ENCODE assay signal across 1 cellular context in the genomic region with DNA sequence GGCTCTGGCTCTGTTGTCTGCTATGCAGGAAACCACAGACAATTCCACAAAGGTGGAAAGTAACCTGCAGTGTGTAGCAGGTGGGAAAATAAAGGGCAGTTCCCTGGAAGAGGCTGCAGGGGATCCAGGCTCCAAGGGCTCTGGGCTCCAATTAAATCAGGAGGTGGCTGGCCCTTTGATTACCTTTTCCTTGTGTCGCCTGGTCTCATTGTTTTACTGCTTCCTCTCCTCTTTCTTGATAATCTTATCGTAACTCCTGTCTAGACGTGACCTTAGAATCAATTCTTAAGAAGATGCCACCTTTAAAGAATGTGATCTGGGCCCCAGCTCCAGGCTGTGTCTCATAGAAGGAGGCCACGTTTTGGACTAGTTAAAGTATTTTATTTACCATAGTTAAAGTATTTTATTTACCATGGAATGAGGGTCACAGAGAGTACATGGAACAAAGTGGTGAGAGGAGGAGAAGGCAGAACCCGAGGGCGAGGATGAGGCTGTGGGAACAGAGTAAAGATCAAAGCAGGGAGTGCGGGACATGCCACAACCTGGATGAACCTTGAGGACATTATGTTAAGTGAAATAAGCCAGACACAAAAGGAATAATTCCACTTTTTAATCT.
TF ChIP-seq lines count a peak whose summit lies in the region.

No MANE protein-coding gene starts in this region.

TF ChIP-seq in HepG2, 621 proteins besides CTCF, POLR2A, EP300 and RAD21 (continued from another document and continues in another):
- TF ChIP-seq, protein P1, sequence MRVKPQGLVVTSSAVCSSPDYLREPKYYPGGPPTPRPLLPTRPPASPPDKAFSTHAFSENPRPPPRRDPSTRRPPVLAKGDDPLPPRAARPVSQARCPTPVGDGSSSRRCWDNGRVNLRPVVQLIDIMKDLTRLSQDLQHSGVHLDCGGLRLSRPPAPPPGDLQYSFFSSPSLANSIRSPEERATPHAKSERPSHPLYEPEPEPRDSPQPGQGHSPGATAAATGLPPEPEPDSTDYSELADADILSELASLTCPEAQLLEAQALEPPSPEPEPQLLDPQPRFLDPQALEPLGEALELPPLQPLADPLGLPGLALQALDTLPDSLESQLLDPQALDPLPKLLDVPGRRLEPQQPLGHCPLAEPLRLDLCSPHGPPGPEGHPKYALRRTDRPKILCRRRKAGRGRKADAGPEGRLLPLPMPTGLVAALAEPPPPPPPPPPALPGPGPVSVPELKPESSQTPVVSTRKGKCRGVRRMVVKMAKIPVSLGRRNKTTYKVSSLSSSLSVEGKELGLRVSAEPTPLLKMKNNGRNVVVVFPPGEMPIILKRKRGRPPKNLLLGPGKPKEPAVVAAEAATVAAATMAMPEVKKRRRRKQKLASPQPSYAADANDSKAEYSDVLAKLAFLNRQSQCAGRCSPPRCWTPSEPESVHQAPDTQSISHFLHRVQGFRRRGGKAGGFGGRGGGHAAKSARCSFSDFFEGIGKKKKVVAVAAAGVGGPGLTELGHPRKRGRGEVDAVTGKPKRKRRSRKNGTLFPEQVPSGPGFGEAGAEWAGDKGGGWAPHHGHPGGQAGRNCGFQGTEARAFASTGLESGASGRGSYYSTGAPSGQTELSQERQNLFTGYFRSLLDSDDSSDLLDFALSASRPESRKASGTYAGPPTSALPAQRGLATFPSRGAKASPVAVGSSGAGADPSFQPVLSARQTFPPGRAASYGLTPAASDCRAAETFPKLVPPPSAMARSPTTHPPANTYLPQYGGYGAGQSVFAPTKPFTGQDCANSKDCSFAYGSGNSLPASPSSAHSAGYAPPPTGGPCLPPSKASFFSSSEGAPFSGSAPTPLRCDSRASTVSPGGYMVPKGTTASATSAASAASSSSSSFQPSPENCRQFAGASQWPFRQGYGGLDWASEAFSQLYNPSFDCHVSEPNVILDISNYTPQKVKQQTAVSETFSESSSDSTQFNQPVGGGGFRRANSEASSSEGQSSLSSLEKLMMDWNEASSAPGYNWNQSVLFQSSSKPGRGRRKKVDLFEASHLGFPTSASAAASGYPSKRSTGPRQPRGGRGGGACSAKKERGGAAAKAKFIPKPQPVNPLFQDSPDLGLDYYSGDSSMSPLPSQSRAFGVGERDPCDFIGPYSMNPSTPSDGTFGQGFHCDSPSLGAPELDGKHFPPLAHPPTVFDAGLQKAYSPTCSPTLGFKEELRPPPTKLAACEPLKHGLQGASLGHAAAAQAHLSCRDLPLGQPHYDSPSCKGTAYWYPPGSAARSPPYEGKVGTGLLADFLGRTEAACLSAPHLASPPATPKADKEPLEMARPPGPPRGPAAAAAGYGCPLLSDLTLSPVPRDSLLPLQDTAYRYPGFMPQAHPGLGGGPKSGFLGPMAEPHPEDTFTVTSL (CRISPR knock-in tag; IDR thresholded peaks at IDR 0.05; ENCODE audit: borderline replicate concordance) = 0 out of 2 replicates have a peak, but pooled peaks have one; percentile 21
- TF ChIP-seq MTA1 (CRISPR knock-in tag; IDR thresholded peaks at IDR 0.05; ENCODE audit: borderline replicate concordance) (no peak), ZNF761 (CRISPR knock-in tag; conservative IDR thresholded peaks at IDR 0.05) (no peak), NCOR1 (IDR thresholded peaks at IDR 0.05; ENCODE audit: borderline replicate concordance, low read length) (no peak), RARA (CRISPR knock-in tag; IDR thresholded peaks at IDR 0.05) (peak; percentile 79), ZNF839 (CRISPR knock-in tag; IDR thresholded peaks at IDR 0.05; ENCODE audit: borderline replicate concordance) (no peak), DNMT3B (CRISPR knock-in tag; conservative IDR thresholded peaks at IDR 0.05) (no peak), ZNF709 (CRISPR knock-in tag; IDR thresholded peaks at IDR 0.05) (no peak), ETV5 (CRISPR knock-in tag; IDR thresholded peaks at IDR 0.05; ENCODE audit: borderline replicate concordance) (no peak), HMG20B (CRISPR knock-in tag; conservative IDR thresholded peaks at IDR 0.05) (no peak), TCF7 (IDR thresholded peaks at IDR 0.05; ENCODE audit: low read depth) (peak; percentile 51), MIXL1 (CRISPR knock-in tag; IDR thresholded peaks at IDR 0.05) (no peak), ZNF792 (CRISPR knock-in tag; IDR thresholded peaks at IDR 0.05) (no peak), ASH2L (IDR thresholded peaks at IDR 0.05; ENCODE audit: insufficient read length, low read depth, low read length) (peak; percentile 42), NCOA2 (CRISPR knock-in tag; IDR thresholded peaks at IDR 0.05) (no peak), ZNF724P (CRISPR knock-in tag; IDR thresholded peaks at IDR 0.05; ENCODE audit: borderline replicate concordance) (no peak), ZNF577 (CRISPR knock-in tag; IDR thresholded peaks at IDR 0.05; ENCODE audit: borderline replicate concordance, low read depth) (no peak), SMYD3 (CRISPR knock-in tag; IDR thresholded peaks at IDR 0.05) (no peak), ZFP36L1 (CRISPR knock-in tag; IDR thresholded peaks at IDR 0.05) (no peak), ISL2 (CRISPR knock-in tag; IDR thresholded peaks at IDR 0.05) (no peak), SETDB1 (CRISPR knock-in tag; IDR thresholded peaks at IDR 0.05; ENCODE audit: borderline replicate concordance) (no peak), ZNF496 (CRISPR knock-in tag; IDR thresholded peaks at IDR 0.05; ENCODE audit: insufficient replicate concordance) (no peak)
- TF ChIP-seq, protein P2, sequence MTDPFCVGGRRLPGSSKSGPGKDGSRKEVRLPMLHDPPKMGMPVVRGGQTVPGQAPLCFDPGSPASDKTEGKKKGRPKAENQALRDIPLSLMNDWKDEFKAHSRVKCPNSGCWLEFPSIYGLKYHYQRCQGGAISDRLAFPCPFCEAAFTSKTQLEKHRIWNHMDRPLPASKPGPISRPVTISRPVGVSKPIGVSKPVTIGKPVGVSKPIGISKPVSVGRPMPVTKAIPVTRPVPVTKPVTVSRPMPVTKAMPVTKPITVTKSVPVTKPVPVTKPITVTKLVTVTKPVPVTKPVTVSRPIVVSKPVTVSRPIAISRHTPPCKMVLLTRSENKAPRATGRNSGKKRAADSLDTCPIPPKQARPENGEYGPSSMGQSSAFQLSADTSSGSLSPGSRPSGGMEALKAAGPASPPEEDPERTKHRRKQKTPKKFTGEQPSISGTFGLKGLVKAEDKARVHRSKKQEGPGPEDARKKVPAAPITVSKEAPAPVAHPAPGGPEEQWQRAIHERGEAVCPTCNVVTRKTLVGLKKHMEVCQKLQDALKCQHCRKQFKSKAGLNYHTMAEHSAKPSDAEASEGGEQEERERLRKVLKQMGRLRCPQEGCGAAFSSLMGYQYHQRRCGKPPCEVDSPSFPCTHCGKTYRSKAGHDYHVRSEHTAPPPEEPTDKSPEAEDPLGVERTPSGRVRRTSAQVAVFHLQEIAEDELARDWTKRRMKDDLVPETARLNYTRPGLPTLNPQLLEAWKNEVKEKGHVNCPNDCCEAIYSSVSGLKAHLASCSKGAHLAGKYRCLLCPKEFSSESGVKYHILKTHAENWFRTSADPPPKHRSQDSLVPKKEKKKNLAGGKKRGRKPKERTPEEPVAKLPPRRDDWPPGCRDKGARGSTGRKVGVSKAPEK (CRISPR knock-in tag; IDR thresholded peaks at IDR 0.05; ENCODE audit: borderline replicate concordance) = no peak
- TF ChIP-seq, protein P3, sequence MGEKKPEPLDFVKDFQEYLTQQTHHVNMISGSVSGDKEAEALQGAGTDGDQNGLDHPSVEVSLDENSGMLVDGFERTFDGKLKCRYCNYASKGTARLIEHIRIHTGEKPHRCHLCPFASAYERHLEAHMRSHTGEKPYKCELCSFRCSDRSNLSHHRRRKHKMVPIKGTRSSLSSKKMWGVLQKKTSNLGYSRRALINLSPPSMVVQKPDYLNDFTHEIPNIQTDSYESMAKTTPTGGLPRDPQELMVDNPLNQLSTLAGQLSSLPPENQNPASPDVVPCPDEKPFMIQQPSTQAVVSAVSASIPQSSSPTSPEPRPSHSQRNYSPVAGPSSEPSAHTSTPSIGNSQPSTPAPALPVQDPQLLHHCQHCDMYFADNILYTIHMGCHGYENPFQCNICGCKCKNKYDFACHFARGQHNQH (CRISPR knock-in tag; IDR thresholded peaks at IDR 0.05) = no peak
- TF ChIP-seq, protein P4, sequence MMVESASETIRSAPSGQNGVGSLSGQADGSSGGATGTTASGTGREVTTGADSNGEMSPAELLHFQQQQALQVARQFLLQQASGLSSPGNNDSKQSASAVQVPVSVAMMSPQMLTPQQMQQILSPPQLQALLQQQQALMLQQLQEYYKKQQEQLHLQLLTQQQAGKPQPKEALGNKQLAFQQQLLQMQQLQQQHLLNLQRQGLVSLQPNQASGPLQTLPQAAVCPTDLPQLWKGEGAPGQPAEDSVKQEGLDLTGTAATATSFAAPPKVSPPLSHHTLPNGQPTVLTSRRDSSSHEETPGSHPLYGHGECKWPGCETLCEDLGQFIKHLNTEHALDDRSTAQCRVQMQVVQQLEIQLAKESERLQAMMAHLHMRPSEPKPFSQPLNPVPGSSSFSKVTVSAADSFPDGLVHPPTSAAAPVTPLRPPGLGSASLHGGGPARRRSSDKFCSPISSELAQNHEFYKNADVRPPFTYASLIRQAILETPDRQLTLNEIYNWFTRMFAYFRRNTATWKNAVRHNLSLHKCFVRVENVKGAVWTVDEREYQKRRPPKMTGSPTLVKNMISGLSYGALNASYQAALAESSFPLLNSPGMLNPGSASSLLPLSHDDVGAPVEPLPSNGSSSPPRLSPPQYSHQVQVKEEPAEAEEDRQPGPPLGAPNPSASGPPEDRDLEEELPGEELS (CRISPR knock-in tag; IDR thresholded peaks at IDR 0.05) = 0 out of 2 replicates have a peak, but pooled peaks have one; percentile 9
- TF ChIP-seq, protein P5, sequence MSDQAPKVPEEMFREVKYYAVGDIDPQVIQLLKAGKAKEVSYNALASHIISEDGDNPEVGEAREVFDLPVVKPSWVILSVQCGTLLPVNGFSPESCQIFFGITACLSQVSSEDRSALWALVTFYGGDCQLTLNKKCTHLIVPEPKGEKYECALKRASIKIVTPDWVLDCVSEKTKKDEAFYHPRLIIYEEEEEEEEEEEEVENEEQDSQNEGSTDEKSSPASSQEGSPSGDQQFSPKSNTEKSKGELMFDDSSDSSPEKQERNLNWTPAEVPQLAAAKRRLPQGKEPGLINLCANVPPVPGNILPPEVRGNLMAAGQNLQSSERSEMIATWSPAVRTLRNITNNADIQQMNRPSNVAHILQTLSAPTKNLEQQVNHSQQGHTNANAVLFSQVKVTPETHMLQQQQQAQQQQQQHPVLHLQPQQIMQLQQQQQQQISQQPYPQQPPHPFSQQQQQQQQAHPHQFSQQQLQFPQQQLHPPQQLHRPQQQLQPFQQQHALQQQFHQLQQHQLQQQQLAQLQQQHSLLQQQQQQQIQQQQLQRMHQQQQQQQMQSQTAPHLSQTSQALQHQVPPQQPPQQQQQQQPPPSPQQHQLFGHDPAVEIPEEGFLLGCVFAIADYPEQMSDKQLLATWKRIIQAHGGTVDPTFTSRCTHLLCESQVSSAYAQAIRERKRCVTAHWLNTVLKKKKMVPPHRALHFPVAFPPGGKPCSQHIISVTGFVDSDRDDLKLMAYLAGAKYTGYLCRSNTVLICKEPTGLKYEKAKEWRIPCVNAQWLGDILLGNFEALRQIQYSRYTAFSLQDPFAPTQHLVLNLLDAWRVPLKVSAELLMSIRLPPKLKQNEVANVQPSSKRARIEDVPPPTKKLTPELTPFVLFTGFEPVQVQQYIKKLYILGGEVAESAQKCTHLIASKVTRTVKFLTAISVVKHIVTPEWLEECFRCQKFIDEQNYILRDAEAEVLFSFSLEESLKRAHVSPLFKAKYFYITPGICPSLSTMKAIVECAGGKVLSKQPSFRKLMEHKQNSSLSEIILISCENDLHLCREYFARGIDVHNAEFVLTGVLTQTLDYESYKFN (CRISPR knock-in tag; conservative IDR thresholded peaks at IDR 0.05) = no peak
- TF ChIP-seq, protein P6, sequence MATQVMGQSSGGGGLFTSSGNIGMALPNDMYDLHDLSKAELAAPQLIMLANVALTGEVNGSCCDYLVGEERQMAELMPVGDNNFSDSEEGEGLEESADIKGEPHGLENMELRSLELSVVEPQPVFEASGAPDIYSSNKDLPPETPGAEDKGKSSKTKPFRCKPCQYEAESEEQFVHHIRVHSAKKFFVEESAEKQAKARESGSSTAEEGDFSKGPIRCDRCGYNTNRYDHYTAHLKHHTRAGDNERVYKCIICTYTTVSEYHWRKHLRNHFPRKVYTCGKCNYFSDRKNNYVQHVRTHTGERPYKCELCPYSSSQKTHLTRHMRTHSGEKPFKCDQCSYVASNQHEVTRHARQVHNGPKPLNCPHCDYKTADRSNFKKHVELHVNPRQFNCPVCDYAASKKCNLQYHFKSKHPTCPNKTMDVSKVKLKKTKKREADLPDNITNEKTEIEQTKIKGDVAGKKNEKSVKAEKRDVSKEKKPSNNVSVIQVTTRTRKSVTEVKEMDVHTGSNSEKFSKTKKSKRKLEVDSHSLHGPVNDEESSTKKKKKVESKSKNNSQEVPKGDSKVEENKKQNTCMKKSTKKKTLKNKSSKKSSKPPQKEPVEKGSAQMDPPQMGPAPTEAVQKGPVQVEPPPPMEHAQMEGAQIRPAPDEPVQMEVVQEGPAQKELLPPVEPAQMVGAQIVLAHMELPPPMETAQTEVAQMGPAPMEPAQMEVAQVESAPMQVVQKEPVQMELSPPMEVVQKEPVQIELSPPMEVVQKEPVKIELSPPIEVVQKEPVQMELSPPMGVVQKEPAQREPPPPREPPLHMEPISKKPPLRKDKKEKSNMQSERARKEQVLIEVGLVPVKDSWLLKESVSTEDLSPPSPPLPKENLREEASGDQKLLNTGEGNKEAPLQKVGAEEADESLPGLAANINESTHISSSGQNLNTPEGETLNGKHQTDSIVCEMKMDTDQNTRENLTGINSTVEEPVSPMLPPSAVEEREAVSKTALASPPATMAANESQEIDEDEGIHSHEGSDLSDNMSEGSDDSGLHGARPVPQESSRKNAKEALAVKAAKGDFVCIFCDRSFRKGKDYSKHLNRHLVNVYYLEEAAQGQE (IDR thresholded peaks at IDR 0.05; ENCODE audit: borderline replicate concordance in 1 of 2, low read depth in 1 of 2, low read length in 2 of 2) = no peak
- TF ChIP-seq, protein P7, sequence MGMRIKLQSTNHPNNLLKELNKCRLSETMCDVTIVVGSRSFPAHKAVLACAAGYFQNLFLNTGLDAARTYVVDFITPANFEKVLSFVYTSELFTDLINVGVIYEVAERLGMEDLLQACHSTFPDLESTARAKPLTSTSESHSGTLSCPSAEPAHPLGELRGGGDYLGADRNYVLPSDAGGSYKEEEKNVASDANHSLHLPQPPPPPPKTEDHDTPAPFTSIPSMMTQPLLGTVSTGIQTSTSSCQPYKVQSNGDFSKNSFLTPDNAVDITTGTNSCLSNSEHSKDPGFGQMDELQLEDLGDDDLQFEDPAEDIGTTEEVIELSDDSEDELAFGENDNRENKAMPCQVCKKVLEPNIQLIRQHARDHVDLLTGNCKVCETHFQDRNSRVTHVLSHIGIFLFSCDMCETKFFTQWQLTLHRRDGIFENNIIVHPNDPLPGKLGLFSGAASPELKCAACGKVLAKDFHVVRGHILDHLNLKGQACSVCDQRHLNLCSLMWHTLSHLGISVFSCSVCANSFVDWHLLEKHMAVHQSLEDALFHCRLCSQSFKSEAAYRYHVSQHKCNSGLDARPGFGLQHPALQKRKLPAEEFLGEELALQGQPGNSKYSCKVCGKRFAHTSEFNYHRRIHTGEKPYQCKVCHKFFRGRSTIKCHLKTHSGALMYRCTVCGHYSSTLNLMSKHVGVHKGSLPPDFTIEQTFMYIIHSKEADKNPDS (CRISPR knock-in tag; IDR thresholded peaks at IDR 0.05) = 0 out of 2 replicates have a peak, but pooled peaks have one; percentile 51
- TF ChIP-seq, protein P8, sequence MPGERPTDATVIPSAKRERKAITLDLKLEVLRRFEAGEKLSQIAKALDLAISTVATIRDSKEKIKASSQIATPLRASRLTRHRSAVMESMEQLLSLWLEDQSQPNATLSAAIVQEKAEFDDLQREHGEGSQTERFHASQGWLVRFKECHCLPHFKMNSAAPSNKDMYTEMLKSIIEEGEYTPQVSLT (CRISPR knock-in tag; IDR thresholded peaks at IDR 0.05; ENCODE audit: borderline replicate concordance, low read depth) = no peak
- TF ChIP-seq, protein P9, sequence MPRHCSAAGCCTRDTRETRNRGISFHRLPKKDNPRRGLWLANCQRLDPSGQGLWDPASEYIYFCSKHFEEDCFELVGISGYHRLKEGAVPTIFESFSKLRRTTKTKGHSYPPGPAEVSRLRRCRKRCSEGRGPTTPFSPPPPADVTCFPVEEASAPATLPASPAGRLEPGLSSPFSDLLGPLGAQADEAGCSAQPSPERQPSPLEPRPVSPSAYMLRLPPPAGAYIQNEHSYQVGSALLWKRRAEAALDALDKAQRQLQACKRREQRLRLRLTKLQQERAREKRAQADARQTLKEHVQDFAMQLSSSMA (CRISPR knock-in tag; IDR thresholded peaks at IDR 0.05) = no peak
